Comparison of ENCODE assay signal across 10 cellular contexts in the genomic region with DNA sequence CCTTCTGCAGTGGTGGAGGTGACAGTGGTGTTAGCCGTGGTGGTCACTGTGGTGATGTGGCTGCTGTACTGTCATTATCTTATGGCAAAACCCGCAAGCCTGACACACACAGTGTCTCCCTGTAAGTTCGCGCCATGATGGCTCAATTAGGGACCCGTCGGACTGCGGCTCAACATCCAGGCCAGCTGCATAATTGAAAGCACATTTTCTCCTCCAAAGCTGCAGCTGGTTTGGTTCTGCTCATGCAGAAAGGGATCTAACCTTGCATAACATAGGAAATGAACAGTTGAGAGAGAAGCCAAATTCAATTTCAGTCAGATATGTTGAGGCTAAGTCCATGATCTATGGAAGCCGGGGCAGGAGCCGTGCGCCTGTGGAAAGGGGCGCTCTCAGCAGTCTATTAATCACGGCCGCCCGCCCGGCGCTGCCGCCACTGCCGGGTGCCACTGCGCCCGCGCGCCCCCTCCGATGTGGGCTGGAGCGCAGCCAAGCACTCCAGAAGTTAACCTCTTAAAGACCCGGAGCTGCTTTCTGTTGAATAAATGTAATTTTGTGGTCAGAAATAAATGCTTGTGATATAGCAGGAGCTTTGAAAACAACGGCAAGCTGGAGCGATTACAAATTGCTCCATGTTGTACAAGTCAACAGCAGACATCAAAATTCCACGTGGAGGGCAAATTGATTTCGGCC.
DNase-seq lines count a peak whose midpoint lies in the region; ATAC-seq and TF ChIP-seq lines count a peak whose summit lies in the region.
"Had no signal": no experiment of that assay in that cellular context is flagged by ENCODE, and none has a peak within 500 bp of the region (broad histone marks: within the 10 kb centered on the region; RNA-seq: fewer than 3 reads in every experiment).

No MANE protein-coding gene starts in this region.

- H3K4me3 ChIP-seq in SK-N-MC, result peak overlapping the region; percentile 58
- H3K4me3 ChIP-seq in right cardiac atrium (ENCODE audit: low read length), result peak overlapping the region; percentile 13
- H3K4me3 ChIP-seq in smooth muscle cell, result no peak overlapping the region
- H3K4me3 ChIP-seq: skin epidermis had no signal

- H3K4me2 ChIP-seq in smooth muscle cell, result peak overlapping the region; percentile 53

- WGBS in right cardiac atrium, result 14% methylated on average over 29 of the region's 29 CpGs
- 48% methylated on average over 28 of the region's 29 CpGs for WGBS in smooth muscle cell (ENCODE audit: low lambda C conversion rate)

- H3K36me3 ChIP-seq in SK-N-MC (ENCODE audit: insufficient read depth, low read length) (no peaks in the 10 kb centered on the region), smooth muscle cell (ENCODE audit: low read depth) (no peaks in the 10 kb centered on the region)

- H3K9ac ChIP-seq in SK-N-MC (ENCODE audit: insufficient read length), result no peak overlapping the region
- no peak overlapping the region for H3K9ac ChIP-seq in smooth muscle cell (ENCODE audit: low read depth)

- H3K4me3 Mint-ChIP-seq in activated CD8-positive, alpha-beta memory T cell treated with anti-CD3 and anti-CD28 coated beads, Interleukin-2, amount 10 ng/mL, durations not matched to agents 7 days and 5 days, result no peak overlapping the region

- intact Hi-C loops in right cardiac atrium (cut with DNase I), result loop anchor here in 1 of 4 donors (10.0 kb wide), 1 partner anchor 230 kb away; a partner anchor contains a TSS

- H3K36me3 Mint-ChIP-seq in activated CD8-positive, alpha-beta memory T cell treated with anti-CD3 and anti-CD28 coated beads, Interleukin-2, amount 10 ng/mL, durations not matched to agents 7 days and 5 days, result no peaks in the 10 kb centered on the region

- DNase-seq in NCI-H82 (lab: John Stamatoyannopoulos, UW) (peak; percentile 52), NCI-H82 treated with DMSO at 0.1 percent for 48 hours (lab: John Stamatoyannopoulos, UW; ENCODE audit: unreplicated experiment) (no peak), SK-N-MC (ENCODE audit: low read depth, low spot score) (peak; percentile 73), right cardiac atrium (peak; percentile 65 to 86 (median 81)), smooth muscle cell (lab: John Stamatoyannopoulos, UW; ENCODE audit: unreplicated experiment) (peak; percentile 25), DMS53 (lab: John Stamatoyannopoulos, UW) (no peak)
- no peak for DNase-seq in activated CD8-positive, alpha-beta memory T cell treated with anti-CD3 and anti-CD28 coated beads for 24 hours
- DNase-seq in activated CD8-positive, alpha-beta memory T cell treated with anti-CD3 and anti-CD28 coated beads, Interleukin-2, amount 10 ng/mL, durations not matched to agents 7 days and 5 days, result no peak

- no peak for TF ChIP-seq CTCF in smooth muscle cell (IDR thresholded peaks at IDR 0.05; ENCODE audit: borderline replicate concordance, insufficient read depth, poor library complexity, severe bottlenecking)

- no peaks in the 10 kb centered on the region for H3K27me3 ChIP-seq in right cardiac atrium (ENCODE audit: control insufficient read depth, insufficient read depth)
- H3K27me3 ChIP-seq in smooth muscle cell (ENCODE audit: low read depth), result no peaks in the 10 kb centered on the region

- H4K20me1 ChIP-seq in smooth muscle cell (ENCODE audit: low read depth), result peaks cover 98% of the 10 kb centered on the region

- no peaks in the 10 kb centered on the region for H3K9me3 Mint-ChIP-seq in activated CD8-positive, alpha-beta memory T cell treated with anti-CD3 and anti-CD28 coated beads, Interleukin-2, amount 10 ng/mL, durations not matched to agents 7 days and 5 days (ENCODE audit: low read depth)

- H2AFZ ChIP-seq in smooth muscle cell (ENCODE audit: low read depth), result no peak overlapping the region

- no peaks in the 10 kb centered on the region for H3K27me3 Mint-ChIP-seq in activated CD8-positive, alpha-beta memory T cell treated with anti-CD3 and anti-CD28 coated beads, Interleukin-2, amount 10 ng/mL, durations not matched to agents 7 days and 5 days

- H3K27ac Mint-ChIP-seq in activated CD8-positive, alpha-beta memory T cell treated with anti-CD3 and anti-CD28 coated beads, Interleukin-2, amount 10 ng/mL, durations not matched to agents 7 days and 5 days, result no peak overlapping the region

- peaks cover 43% of the 10 kb centered on the region for H3K79me2 ChIP-seq in smooth muscle cell (ENCODE audit: low read depth)

- H3F3A ChIP-seq in smooth muscle cell (ENCODE audit: low read depth), result peaks cover 6% of the 10 kb centered on the region

- peak; percentile 68 to 75 for ATAC-seq in right cardiac atrium
- ATAC-seq in activated CD8-positive, alpha-beta memory T cell treated with anti-CD3 and anti-CD28 coated beads, Interleukin-2, amount 10 ng/mL, durations not matched to agents 7 days and 5 days, result no peak

- no peaks in the 10 kb centered on the region for H3K4me1 Mint-ChIP-seq in activated CD8-positive, alpha-beta memory T cell treated with anti-CD3 and anti-CD28 coated beads, Interleukin-2, amount 10 ng/mL, durations not matched to agents 7 days and 5 days

- H3K4me1 ChIP-seq in right cardiac atrium (ENCODE audit: control insufficient read depth, insufficient read depth, low read length) (peaks cover 5% of the 10 kb centered on the region), smooth muscle cell (ENCODE audit: low read depth) (no peaks in the 10 kb centered on the region)

- CTCF ChIA-PET in activated CD8-positive, alpha-beta memory T cell treated with anti-CD3 and anti-CD28 coated beads, Interleukin-2, amount 10 ng/mL, durations not matched to agents 7 days and 5 days (lab: Charles Lee), result no interaction called here

- H3K9me3 ChIP-seq in SK-N-MC (ENCODE audit: low read depth, low read length) (no peaks in the 10 kb centered on the region), right cardiac atrium (ENCODE audit: control insufficient read depth, low read length) (no peaks in the 10 kb centered on the region), smooth muscle cell (replicated peaks; ENCODE audit: low read depth) (no peaks in the 10 kb centered on the region)

- H3K27ac ChIP-seq in SK-N-MC, result no peak overlapping the region
- H3K27ac ChIP-seq in right cardiac atrium (ENCODE audit: low read length), result peak overlapping the region; percentile 77
- peak overlapping the region; percentile 61 for H3K27ac ChIP-seq in smooth muscle cell (ENCODE audit: low read depth)
- H3K27ac ChIP-seq: C4-2B had no signal

Comparison
In these comparisons a context has a peak if more than half of its experiments do, and no peak if none do; other contexts are left out.
1. DNase-seq: peak in NCI-H82 (single experiment), SK-N-MC (single experiment), right cardiac atrium (3 of 3) and smooth muscle cell (single experiment); none in NCI-H82 treated with DMSO at 0.1 percent for 48 hours (single experiment), activated CD8-positive, alpha-beta memory T cell treated with anti-CD3 and anti-CD28 coated beads for 24 hours (single experiment), activated CD8-positive, alpha-beta memory T cell treated with anti-CD3 and anti-CD28 coated beads, Interleukin-2, amount 10 ng/mL, durations not matched to agents 7 days and 5 days (single experiment) and DMS53 (single experiment).